8 cellular contexts compared by ENCODE assay signal in genomic region chr17:75152971-75153853, GRCh38. TPM values are rescaled to one million over a fixed set of nuclear protein-coding genes. Genes with fewer than 3 reads are reported as not detected.
A peak's percentile ranks its signal among the peaks of the same experiment; 100 is the strongest.
DNase-seq lines count a peak whose midpoint lies in the region; ATAC-seq and TF ChIP-seq lines count a peak whose summit lies in the region.

No MANE protein-coding gene starts in this region.

- H3K9me3 ChIP-seq in body of pancreas: no peaks in the 10 kb centered on the region
- no peaks in the 10 kb centered on the region for H3K9me3 ChIP-seq in left lung

- intact Hi-C loops in body of pancreas (cut with DNase I): no loop called here
- intact Hi-C loops in left lung (cut with DNase I): no loop called here

- no peaks in the 10 kb centered on the region for H3K9me3 Mint-ChIP-seq in stimulated activated naive CD8-positive, alpha-beta T cell treated with anti-CD3 and anti-CD28 coated beads, Interleukin-15, amount 100 ng/mL, for 72 hours

- H3K27me3 ChIP-seq in body of pancreas (no peaks in the 10 kb centered on the region), left lung (no peaks in the 10 kb centered on the region)

- peak overlapping the region; percentile 85 for H3K4me3 ChIP-seq in Jurkat, Clone E6-1 (ENCODE audit: low read length)
- peak overlapping the region in 1 of 2 donors; percentile 66 for H3K4me3 ChIP-seq in body of pancreas
- peak overlapping the region; percentile 55 to 93 for H3K4me3 ChIP-seq in left lung

- WGBS in body of pancreas, 2 donors: 9 to 10% methylated on average over 25 to 36 of the region's 36 CpGs

- ATAC-seq in body of pancreas: no peak
- ATAC-seq in left lung: peak; percentile 14
- ATAC-seq in stimulated activated naive CD8-positive, alpha-beta T cell treated with anti-CD3 and anti-CD28 coated beads, Interleukin-15, amount 100 ng/mL, for 72 hours: no peak
- ATAC-seq in GM19351 (IDR thresholded peaks at IDR 0.05; ENCODE audit: unreplicated experiment): no peak

- DNase-seq in NCI-H1436 (lab: John Stamatoyannopoulos, UW) (peak; percentile 54), NCI-H1436 treated with DMSO at 0.1 percent for 48 hours (lab: John Stamatoyannopoulos, UW) (no peak), RPMI7951 (ENCODE audit: low read depth) (peak; percentile 36), body of pancreas (peak; percentile 18 to 24 (median 22)), left lung (peak in 1 of 2 donors; percentile 43)
- DNase-seq in Jurkat, Clone E6-1 (ENCODE audit: low read depth, low spot score): no peak
- DNase-seq in stimulated activated naive CD8-positive, alpha-beta T cell treated with anti-CD3 and anti-CD28 coated beads, Interleukin-15, amount 100 ng/mL, for 72 hours: no peak

- H3K27me3 Mint-ChIP-seq in stimulated activated naive CD8-positive, alpha-beta T cell treated with anti-CD3 and anti-CD28 coated beads, Interleukin-15, amount 100 ng/mL, for 72 hours: no peaks in the 10 kb centered on the region

- peak overlapping the region; percentile 90 to 96 for H3K27ac Mint-ChIP-seq in stimulated activated naive CD8-positive, alpha-beta T cell treated with anti-CD3 and anti-CD28 coated beads, Interleukin-15, amount 100 ng/mL, for 72 hours

- H3K4me3 Mint-ChIP-seq in stimulated activated naive CD8-positive, alpha-beta T cell treated with anti-CD3 and anti-CD28 coated beads, Interleukin-15, amount 100 ng/mL, for 72 hours: peak overlapping the region; percentile 93 to 96

- H3K36me3 ChIP-seq in body of pancreas (replicated peaks in 1 of 2; ENCODE audit: insufficient read depth in 1 of 2, low read depth in 2 of 2) (no peaks in the 10 kb centered on the region), left lung (peaks cover 0 to 3% of the 10 kb centered on the region in 2 donors)

- no peak for TF ChIP-seq POLR2A in body of pancreas (IDR thresholded peaks at IDR 0.05)

- H3K4me1 ChIP-seq in body of pancreas (peaks cover 16% of the 10 kb centered on the region), left lung (peaks cover 10 to 31% of the 10 kb centered on the region in 2 donors)

- TF ChIP-seq CTCF in body of pancreas (IDR thresholded peaks at IDR 0.05): no peak
- TF ChIP-seq CTCF in left lung (IDR thresholded peaks at IDR 0.05): no peak

- peaks cover 36% of the 10 kb centered on the region for H3K4me1 Mint-ChIP-seq in stimulated activated naive CD8-positive, alpha-beta T cell treated with anti-CD3 and anti-CD28 coated beads, Interleukin-15, amount 100 ng/mL, for 72 hours

- H3K27ac ChIP-seq in body of pancreas (no peak overlapping the region), left lung (peak overlapping the region in 1 of 2 donors; percentile 87)

RNA-seq across cellular contexts. Expression of gene JPT1, which starts 1.1 kb away (rescaled TPM):
- 546 TPM for polyA plus RNA-seq in Jurkat, Clone E6-1 (2012; ENCODE audit: insufficient read depth, insufficient read length)
- 281 and 336 TPM in 2 replicates for total RNA-seq in RPMI7951 (2014; rRNA removed; shearing (Covaris generic))
- total RNA-seq in body of pancreas: 10 to 100 TPM; 17.4 to 42.5 TPM
- 10 to 100 TPM; 65.0 to 97.8 TPM for total RNA-seq in left lung

RNA-seq across cellular contexts. Expression of gene NT5C, which starts 21.7 kb away (rescaled TPM):
- 65.0 TPM for polyA plus RNA-seq in Jurkat, Clone E6-1 (2012; ENCODE audit: insufficient read depth, insufficient read length)
- total RNA-seq in RPMI7951 (2014; rRNA removed; shearing (Covaris generic)): 78.1 and 78.9 TPM in 2 replicates
- total RNA-seq in body of pancreas (10 to 100 TPM; 69.9 to 71.3 TPM), left lung (10 to 100 TPM; 26.0 to 39.9 TPM)

RNA-seq across cellular contexts. Expression of gene SUMO2, which starts 29.5 kb away (rescaled TPM):
- polyA plus RNA-seq in Jurkat, Clone E6-1 (2012; ENCODE audit: insufficient read depth, insufficient read length): 1,003 TPM
- 128 and 141 TPM in 2 replicates for total RNA-seq in RPMI7951 (2014; rRNA removed; shearing (Covaris generic))
- total RNA-seq in body of pancreas (10 to 100 TPM; 25.1 to 25.2 TPM), left lung (100 to 1,000 TPM; 321 to 344 TPM)

RNA-seq across cellular contexts. Expression of gene ARMC7, which starts 43.4 kb away (rescaled TPM):
- 18.9 TPM for polyA plus RNA-seq in Jurkat, Clone E6-1 (2012; ENCODE audit: insufficient read depth, insufficient read length)
- total RNA-seq in RPMI7951 (2014; rRNA removed; shearing (Covaris generic)): 3.7 and 4.3 TPM in 2 replicates
- total RNA-seq in body of pancreas (1 to 10 TPM; 6.7 to 7.9 TPM), left lung (10 to 100 TPM; 18.3 to 19.3 TPM)

RNA-seq across cellular contexts. Expression of gene NUP85, which starts 52.3 kb away (rescaled TPM):
- polyA plus RNA-seq in Jurkat, Clone E6-1 (2012; ENCODE audit: insufficient read depth, insufficient read length): 119 TPM
- total RNA-seq in RPMI7951 (2014; rRNA removed; shearing (Covaris generic)): 58.0 and 62.7 TPM in 2 replicates
- total RNA-seq in body of pancreas: 10 to 100 TPM; 19.7 to 40.2 TPM
- total RNA-seq in left lung: 10 to 100 TPM; 53.3 to 72.1 TPM

Comparison
In these comparisons a context has a peak if more than half of its experiments do, and no peak if none do; other contexts are left out.
1. DNase-seq: peak in NCI-H1436 (single experiment), RPMI7951 (single experiment) and body of pancreas (4 of 4); none in NCI-H1436 treated with DMSO at 0.1 percent for 48 hours (single experiment), Jurkat, Clone E6-1 (single experiment) and stimulated activated naive CD8-positive, alpha-beta T cell treated with anti-CD3 and anti-CD28 coated beads, Interleukin-15, amount 100 ng/mL, for 72 hours (0 of 2).